Comparison of ENCODE assay signal across 1 cellular context in genomic region chr10:11223507-11224157, GRCh38.
TF ChIP-seq lines count a peak whose summit lies in the region.

No MANE protein-coding gene starts in this region.

TF ChIP-seq in GM23338, 12 proteins besides CTCF, POLR2A, EP300 and RAD21 (continued from another document):
- TF ChIP-seq REST (IDR thresholded peaks at IDR 0.05; ENCODE audit: unreplicated experiment) (no peak), NANOG (IDR thresholded peaks at IDR 0.05; ENCODE audit: borderline replicate concordance) (no peak), ZNF462 (CRISPR knock-in tag; IDR thresholded peaks at IDR 0.05) (no peak), EZH2 (IDR thresholded peaks at IDR 0.05; ENCODE audit: low read depth, unreplicated experiment) (no peak), JUNB (IDR thresholded peaks at IDR 0.05; ENCODE audit: unreplicated experiment) (no peak), CREB1 (CRISPR knock-in tag; IDR thresholded peaks at IDR 0.05; ENCODE audit: low read depth) (no peak), ZNF114 (CRISPR knock-in tag; IDR thresholded peaks at IDR 0.05) (no peak)
TF ChIP-seq in GM23338: peak in this region for 0.
